Comparison of ENCODE assay signal across 18 cellular contexts in the genomic region with DNA sequence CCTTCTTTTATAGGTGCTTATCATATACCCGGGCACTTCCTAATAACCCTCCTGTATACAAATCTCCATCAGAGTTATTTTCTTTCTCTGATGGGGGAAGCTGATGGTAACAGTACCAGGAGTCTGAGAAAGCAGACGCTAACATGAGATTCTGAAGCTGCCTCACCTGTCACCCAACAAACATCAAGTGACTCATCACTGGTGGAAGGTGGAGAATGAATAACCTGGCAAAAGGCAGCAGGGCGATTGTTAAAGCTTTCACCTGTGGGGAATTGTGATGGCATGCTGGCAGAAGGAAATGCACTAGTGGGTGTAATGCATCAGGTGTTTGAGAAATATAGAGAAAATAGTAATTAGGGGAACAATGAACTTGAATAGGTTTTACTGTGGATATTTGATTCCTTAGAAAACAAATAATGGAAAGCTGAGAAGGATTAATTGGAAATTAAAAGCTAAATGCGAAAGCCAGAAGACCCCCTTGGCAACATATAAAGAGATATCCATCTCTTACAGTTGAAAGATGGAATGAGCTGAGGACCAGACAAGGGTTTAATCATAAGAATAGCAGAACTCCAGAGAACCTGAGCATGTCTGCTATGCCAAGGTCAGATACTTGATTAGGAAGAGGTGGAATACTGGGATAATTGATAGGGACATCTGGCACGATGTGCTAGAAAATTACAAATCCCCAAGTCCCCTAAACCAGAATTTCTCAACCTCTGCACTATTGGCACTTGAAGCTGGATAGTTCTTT.
"Had no signal": no experiment of that assay in that cellular context is flagged by ENCODE, and none has a peak within 500 bp of the region (broad histone marks: within the 10 kb centered on the region; RNA-seq: fewer than 3 reads in every experiment).

No MANE protein-coding gene starts in this region.

- H3K4me3 ChIP-seq: cardiac muscle cell, left ventricle myocardium inferior, upper lobe of right lung had no signal

- H3K9me3 ChIP-seq: left ventricle myocardium inferior, upper lobe of right lung had no signal

- H3K36me3 ChIP-seq: cardiac muscle cell, left ventricle myocardium inferior, upper lobe of right lung had no signal

- H3K27ac ChIP-seq: cardiac muscle cell, left ventricle myocardium inferior, upper lobe of right lung had no signal

- H3K27me3 ChIP-seq: cardiac muscle cell, upper lobe of right lung had no signal

- DNase-seq: activated CD4-positive, alpha-beta memory T cell treated with anti-CD3 and anti-CD28 coated beads, Interleukin-2, amount 10 ng/mL, durations not matched to agents 7 days and 5 days; activated CD4-positive, alpha-beta T cell treated with anti-CD3 and anti-CD28 coated beads for 48 hours; activated effector memory CD4-positive, alpha-beta T cell treated with Interleukin-2 at 50 U/mL for 16 hours; activated naive CD4-positive, alpha-beta T cell treated with anti-CD3 and anti-CD28 coated beads, Interleukin-2, amount 10 ng/mL, durations not matched to agents 7 days and 5 days; activated T-cell treated with anti-CD3 and anti-CD28 coated beads, Interleukin-2, amount 50 U/mL, for 72 hours; amygdala; erythroblast; foreskin melanocyte; glutamatergic neuron; hippocampal formation; kidney glomerular epithelial cell; left ventricle myocardium inferior; naive thymus-derived CD8-positive, alpha-beta T cell; stimulated activated CD4-positive, alpha-beta T cell treated with anti-CD3 and anti-CD28 coated beads, Interleukin-4, amount 100 ng/mL, for 1 hour; stimulated activated naive CD4-positive, alpha-beta T cell treated with Interleukin-2 at 50 U/mL for 16 hours; T-helper 17 cell; upper lobe of right lung had no signal

- H3K4me1 ChIP-seq: left ventricle myocardium inferior, upper lobe of right lung had no signal
